22 cellular contexts compared by ENCODE assay signal in genomic region chr22:48426466-48427380, GRCh38.
"Had no signal": no experiment of that assay in that cellular context is flagged by ENCODE, and none has a peak within 500 bp of the region (broad histone marks: within the 10 kb centered on the region; RNA-seq: fewer than 3 reads in every experiment).

No MANE protein-coding gene starts in this region.

- H3K27me3 ChIP-seq: ascending aorta, body of pancreas, cardiac muscle cell had no signal

- H3K9me3 Mint-ChIP-seq: activated CD4-positive, alpha-beta T cell treated with anti-CD3 and anti-CD28 coated beads, Interleukin-2, amount 10 ng/mL, durations not matched to agents 24 days and 14 days; activated naive CD4-positive, alpha-beta T cell treated with anti-CD3 and anti-CD28 coated beads, Interleukin-2, amount 50 U/mL, for 24 hours; activated T-cell treated with anti-CD3 and anti-CD28 coated beads, Interleukin-2, amount 50 U/mL, for 24 hours; WTC11 had no signal

- H3K36me3 ChIP-seq: ascending aorta, cardiac muscle cell had no signal

- H3K4me3 Mint-ChIP-seq: activated CD4-positive, alpha-beta T cell treated with anti-CD3 and anti-CD28 coated beads, Interleukin-2, amount 10 ng/mL, durations not matched to agents 24 days and 14 days; activated CD8-positive, alpha-beta memory T cell treated with anti-CD3 and anti-CD28 coated beads, Interleukin-2, amount 10 ng/mL, durations not matched to agents 7 days and 5 days; activated naive CD4-positive, alpha-beta T cell treated with anti-CD3 and anti-CD28 coated beads, Interleukin-2, amount 50 U/mL, for 24 hours; activated T-cell treated with anti-CD3 and anti-CD28 coated beads, Interleukin-2, amount 50 U/mL, for 24 hours; T-helper 17 cell; WTC11 had no signal

- H3K36me3 Mint-ChIP-seq: activated CD8-positive, alpha-beta memory T cell treated with anti-CD3 and anti-CD28 coated beads, Interleukin-2, amount 10 ng/mL, durations not matched to agents 7 days and 5 days; activated naive CD4-positive, alpha-beta T cell treated with anti-CD3 and anti-CD28 coated beads, Interleukin-2, amount 50 U/mL, for 24 hours; WTC11 had no signal

- H3K4me3 ChIP-seq: ascending aorta, body of pancreas, cardiac muscle cell had no signal

- H3K9ac ChIP-seq: KMS-11 had no signal

- DNase-seq: activated CD4-positive, alpha-beta T cell treated with anti-CD3 and anti-CD28 coated beads for 1 hour; activated CD4-positive, alpha-beta T cell treated with anti-CD3 and anti-CD28 coated beads, Interleukin-2, amount 10 ng/mL, durations not matched to agents 24 days and 14 days; activated CD4-positive, alpha-beta T cell treated with anti-CD3 and anti-CD28 coated beads, Interleukin-2, amount 50 U/mL, for 48 hours; activated CD8-positive, alpha-beta memory T cell treated with anti-CD3 and anti-CD28 coated beads, Interleukin-2, amount 10 ng/mL, durations not matched to agents 7 days and 5 days; activated gamma-delta T cell treated with Interleukin-2 at 50 U/mL for 16 hours; activated T-cell treated with anti-CD3 and anti-CD28 coated beads, Interleukin-2, amount 50 U/mL, for 24 hours; body of pancreas; cerebellar nuclear complex; NCI-H1092; NCI-H1417; NCI-H2029; NCI-H510A treated with DMSO at 0.1 percent for 48 hours; NCI-H69; PC-3; SHP77 treated with DMSO at 0.1 percent for 48 hours; T-helper 17 cell; T-helper 9 cell had no signal

- H3K4me1 Mint-ChIP-seq: activated CD4-positive, alpha-beta T cell treated with anti-CD3 and anti-CD28 coated beads, Interleukin-2, amount 10 ng/mL, durations not matched to agents 24 days and 14 days; activated CD8-positive, alpha-beta memory T cell treated with anti-CD3 and anti-CD28 coated beads, Interleukin-2, amount 10 ng/mL, durations not matched to agents 7 days and 5 days; activated naive CD4-positive, alpha-beta T cell treated with anti-CD3 and anti-CD28 coated beads, Interleukin-2, amount 50 U/mL, for 24 hours; T-helper 17 cell had no signal

- H3K27me3 Mint-ChIP-seq: activated CD4-positive, alpha-beta T cell treated with anti-CD3 and anti-CD28 coated beads, Interleukin-2, amount 10 ng/mL, durations not matched to agents 24 days and 14 days; activated CD8-positive, alpha-beta memory T cell treated with anti-CD3 and anti-CD28 coated beads, Interleukin-2, amount 10 ng/mL, durations not matched to agents 7 days and 5 days; activated naive CD4-positive, alpha-beta T cell treated with anti-CD3 and anti-CD28 coated beads, Interleukin-2, amount 50 U/mL, for 24 hours had no signal

- H3K9me3 ChIP-seq: ascending aorta, body of pancreas had no signal

- ATAC-seq: activated CD8-positive, alpha-beta memory T cell treated with anti-CD3 and anti-CD28 coated beads, Interleukin-2, amount 10 ng/mL, durations not matched to agents 7 days and 5 days; body of pancreas; PC-3; T-helper 17 cell; WTC11 had no signal

- H3K27ac ChIP-seq: ascending aorta, body of pancreas, cardiac muscle cell, KMS-11 had no signal

- H3K4me1 ChIP-seq: ascending aorta had no signal

- H3K27ac Mint-ChIP-seq: activated CD4-positive, alpha-beta T cell treated with anti-CD3 and anti-CD28 coated beads, Interleukin-2, amount 10 ng/mL, durations not matched to agents 24 days and 14 days; activated CD8-positive, alpha-beta memory T cell treated with anti-CD3 and anti-CD28 coated beads, Interleukin-2, amount 10 ng/mL, durations not matched to agents 7 days and 5 days; activated naive CD4-positive, alpha-beta T cell treated with anti-CD3 and anti-CD28 coated beads, Interleukin-2, amount 50 U/mL, for 24 hours; activated T-cell treated with anti-CD3 and anti-CD28 coated beads, Interleukin-2, amount 50 U/mL, for 24 hours; T-helper 17 cell; WTC11 had no signal
